In the genomic region with DNA sequence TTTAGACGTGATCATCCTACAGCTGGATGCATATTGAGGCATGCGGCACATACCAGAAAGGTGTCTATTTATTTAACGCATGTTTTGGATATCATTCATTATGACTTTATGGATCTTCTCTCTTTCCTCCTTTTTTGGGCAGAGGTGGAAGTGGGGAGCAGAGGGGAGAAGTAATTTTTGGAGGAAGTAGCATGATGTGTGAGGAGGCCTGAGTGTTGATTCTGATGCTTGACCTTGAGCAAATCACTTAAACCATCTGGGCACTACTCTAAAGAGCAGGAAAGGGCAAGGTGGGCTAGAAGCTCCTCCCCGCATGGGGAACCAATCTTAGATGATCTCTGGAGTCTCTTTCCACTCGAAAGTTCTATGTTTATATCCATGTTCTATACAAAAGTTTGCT, we compare ENCODE assay signal across 11 cellular contexts.
DNase-seq lines count a peak whose midpoint lies in the region; TF ChIP-seq lines count a peak whose summit lies in the region.
"Had no signal": no experiment of that assay in that cellular context is flagged by ENCODE, and none has a peak within 500 bp of the region (broad histone marks: within the 10 kb centered on the region; RNA-seq: fewer than 3 reads in every experiment).

No MANE protein-coding gene starts in this region.

- peak overlapping the region; percentile 95 for H3K4me2 ChIP-seq in smooth muscle cell

- in situ Hi-C loops in astrocyte of the cerebellum (cut with HindIII; ENCODE audit: low sequenced_read_pairs): no loop called here
- in situ Hi-C loops in HAP-1 (cut with MboI; ENCODE audit: low sequenced_read_pairs): no loop called here

- H3K36me3 ChIP-seq in smooth muscle cell (ENCODE audit: low read depth) (no peaks in the 10 kb centered on the region), HAP-1 (replicated peaks) (no peaks in the 10 kb centered on the region)

- no peak for TF ChIP-seq POLR2A in lower leg skin (IDR thresholded peaks at IDR 0.05)

- intact Hi-C loops in lower leg skin (cut with DNase I; ENCODE audit: low total_unique reads): no loop called here

- H3K4me1 ChIP-seq in smooth muscle cell (ENCODE audit: low read depth) (peaks cover 15% of the 10 kb centered on the region), HAP-1 (peaks cover 3% of the 10 kb centered on the region; the same call in 1 of the 2 replicates)

- H3K9me3 ChIP-seq in smooth muscle cell (replicated peaks; ENCODE audit: low read depth): no peaks in the 10 kb centered on the region
- H3K9me3 ChIP-seq in HAP-1: no peaks in the 10 kb centered on the region

- 85% methylated on average over 5 of the region's 5 CpGs for WGBS in smooth muscle cell (ENCODE audit: low lambda C conversion rate)
- WGBS in lower leg skin, 2 donors: 56 to 68% methylated on average over 5 of the region's 5 CpGs

- peaks cover 5% of the 10 kb centered on the region for H3K79me2 ChIP-seq in smooth muscle cell (ENCODE audit: low read depth)

- no peak for DNase-seq in HFF-Myc (ENCODE audit: extremely low read depth, low read depth)
- DNase-seq in astrocyte of the cerebellum (ENCODE audit: low read depth): no peak
- DNase-seq in smooth muscle cell (lab: John Stamatoyannopoulos, UW; ENCODE audit: unreplicated experiment): no peak
- no peak for DNase-seq in dermis blood vessel endothelial cell
- no peak for DNase-seq in HAP-1 (ENCODE audit: low spot score in 2 of 2)
- DNase-seq in lower leg skin (ENCODE audit: low spot score in 2 of 2): no peak
- no peak for DNase-seq in NCI-H2029 treated with DMSO at 0.1 percent for 48 hours (lab: John Stamatoyannopoulos, UW)
- DNase-seq: activated naive CD8-positive, alpha-beta T cell treated with anti-CD3 and anti-CD28 coated beads, Interleukin-2, amount 10 ng/mL, durations not matched to agents 7 days and 5 days; CD4-positive, alpha-beta memory T cell; NCI-H187 treated with DMSO at 0.1 percent for 48 hours had no signal

- H3K27ac ChIP-seq in layer of hippocampus (ENCODE audit: low read depth, low read length): peak overlapping the region; percentile 19
- no peak overlapping the region for H3K27ac ChIP-seq in smooth muscle cell (ENCODE audit: low read depth)

- H3K4me3 ChIP-seq in HFF-Myc (replicated peaks; ENCODE audit: low read depth, low read length): peak overlapping the region; percentile 80
- peak overlapping the region; percentile 70 for H3K4me3 ChIP-seq in astrocyte of the cerebellum (ENCODE audit: low read depth, low read length)
- H3K4me3 ChIP-seq in smooth muscle cell: peak overlapping the region; percentile 77
- no peak overlapping the region for H3K4me3 ChIP-seq in HAP-1
- H3K4me3 ChIP-seq in lower leg skin (ENCODE audit: low read depth, poor library complexity, severe bottlenecking): no peak overlapping the region

- H3F3A ChIP-seq in smooth muscle cell (ENCODE audit: low read depth): no peaks in the 10 kb centered on the region

- no peaks in the 10 kb centered on the region for H4K20me1 ChIP-seq in smooth muscle cell (ENCODE audit: low read depth)

- H3K27me3 ChIP-seq in layer of hippocampus (ENCODE audit: control insufficient read depth, insufficient read depth, low read length) (no peaks in the 10 kb centered on the region), smooth muscle cell (ENCODE audit: low read depth) (no peaks in the 10 kb centered on the region), HAP-1 (ENCODE audit: low read depth) (no peaks in the 10 kb centered on the region; the same call in 1 of the 2 replicates)

- no peak for TF ChIP-seq CTCF in HFF-Myc (IDR thresholded peaks at IDR 0.05; ENCODE audit: low read depth, low read length, missing control alignments)
- TF ChIP-seq CTCF in astrocyte of the cerebellum (IDR thresholded peaks at IDR 0.05; ENCODE audit: low read depth, low read length, missing control alignments): no peak
- TF ChIP-seq CTCF in smooth muscle cell (IDR thresholded peaks at IDR 0.05; ENCODE audit: borderline replicate concordance, insufficient read depth, poor library complexity, severe bottlenecking): no peak
- TF ChIP-seq CTCF in lower leg skin (IDR thresholded peaks at IDR 0.05): no peak

- H2AFZ ChIP-seq in smooth muscle cell (ENCODE audit: low read depth): no peak overlapping the region

- no peak overlapping the region for H3K9ac ChIP-seq in smooth muscle cell (ENCODE audit: low read depth)

Comparison
In these comparisons a context has a peak if more than half of its experiments do, and no peak if none do; other contexts are left out.
1. H3K4me3 ChIP-seq: peak in HFF-Myc (single experiment), astrocyte of the cerebellum (single experiment) and smooth muscle cell (single experiment); none in HAP-1 (single experiment) and lower leg skin (single experiment).